26 cellular contexts compared by ENCODE assay signal in genomic region chr2:193793914-193794313, GRCh38.
DNase-seq lines count a peak whose midpoint lies in the region; TF ChIP-seq lines count a peak whose summit lies in the region.
"Had no signal": no experiment of that assay in that cellular context is flagged by ENCODE, and none has a peak within 500 bp of the region (broad histone marks: within the 10 kb centered on the region; RNA-seq: fewer than 3 reads in every experiment).

No MANE protein-coding gene starts in this region.

- H3K4me1 Mint-ChIP-seq in osteocyte (ENCODE audit: unreplicated experiment) = peaks cover 38% of the 10 kb centered on the region
- H3K4me1 Mint-ChIP-seq: naive B cell had no signal

- H3K36me3 Mint-ChIP-seq in osteocyte (ENCODE audit: unreplicated experiment) = peaks cover 2% of the 10 kb centered on the region
- H3K36me3 Mint-ChIP-seq: activated naive CD4-positive, alpha-beta T cell treated with anti-CD3 and anti-CD28 coated beads, Interleukin-2, amount 50 U/mL, for 72 hours; CD8-positive, alpha-beta T cell; naive B cell had no signal

- peaks cover 4% of the 10 kb centered on the region for H3K9me3 Mint-ChIP-seq in osteocyte (ENCODE audit: unreplicated experiment)
- H3K9me3 Mint-ChIP-seq: CD8-positive, alpha-beta T cell; dendritic cell treated with granulocyte-macrophage colony-stimulating factor and Interleukin-4, amounts not matched to agents 40 ng/mL and 50 ng/mL, for 4 days; naive B cell had no signal

- no peak for TF ChIP-seq CTCF in cardiac fibroblast (IDR thresholded peaks at IDR 0.05; ENCODE audit: low read depth, low read length)
- no peak for TF ChIP-seq CTCF in osteocyte (IDR thresholded peaks at IDR 0.05)

- no peak overlapping the region for H3K4me3 Mint-ChIP-seq in osteocyte (ENCODE audit: unreplicated experiment)
- H3K4me3 Mint-ChIP-seq: CD8-positive, alpha-beta T cell; dendritic cell treated with granulocyte-macrophage colony-stimulating factor and Interleukin-4, amounts not matched to agents 40 ng/mL and 50 ng/mL, for 4 days; naive B cell had no signal

- no peak overlapping the region for H3K4me3 ChIP-seq in cardiac fibroblast (replicated peaks in 1 of 2; ENCODE audit: low read depth in 2 of 2, low read length in 2 of 2)
- H3K4me3 ChIP-seq: body of pancreas, gastroesophageal sphincter, GM12878 had no signal

- no peaks in the 10 kb centered on the region for H3K27me3 Mint-ChIP-seq in osteocyte (ENCODE audit: unreplicated experiment)
- H3K27me3 Mint-ChIP-seq: dendritic cell treated with granulocyte-macrophage colony-stimulating factor and Interleukin-4, amounts not matched to agents 40 ng/mL and 50 ng/mL, for 4 days; naive B cell had no signal

- DNase-seq in ELR (ENCODE audit: low read depth) = peak; percentile 75
- DNase-seq in RKO (ENCODE audit: low spot score) = peak; percentile 1
- DNase-seq in cardiac fibroblast (ENCODE audit: low read depth in 2 of 2) = peak; percentile 15 to 85
- no peak for DNase-seq in osteocyte (ENCODE audit: extremely low spot score, unreplicated experiment)
- no peak for DNase-seq in NCI-H2227 (lab: John Stamatoyannopoulos, UW; ENCODE audit: unreplicated experiment)
- DNase-seq in NCI-H1048 (lab: John Stamatoyannopoulos, UW) = no peak
- DNase-seq in NCI-H1417 treated with DMSO at 0.1 percent for 48 hours (lab: John Stamatoyannopoulos, UW) = no peak
- no peak for DNase-seq in NCI-H1092 (lab: John Stamatoyannopoulos, UW)
- DNase-seq: activated CD4-positive, CD25-positive, alpha-beta regulatory T cell treated with anti-CD3 and anti-CD28 coated beads, Interleukin-2, amount 50 U/mL, for 72 hours; activated T-cell treated with anti-CD3 and anti-CD28 coated beads, Interleukin-2, amount 50 U/mL, for 48 hours; body of pancreas; CD8-positive, alpha-beta T cell; DMS153; GF-D8; GOT3; left colon; mesendoderm; naive B cell; NCI-H1092 treated with DMSO at 0.1 percent for 48 hours; NCI-H2029 treated with DMSO at 0.1 percent for 48 hours; NCI-H446 treated with DMSO at 0.1 percent for 48 hours; right cardiac atrium had no signal

- peak overlapping the region; percentile 71 for H3K27ac Mint-ChIP-seq in osteocyte (ENCODE audit: unreplicated experiment)
- H3K27ac Mint-ChIP-seq: activated naive CD4-positive, alpha-beta T cell treated with anti-CD3 and anti-CD28 coated beads, Interleukin-2, amount 50 U/mL, for 72 hours; CD8-positive, alpha-beta T cell; dendritic cell treated with granulocyte-macrophage colony-stimulating factor and Interleukin-4, amounts not matched to agents 40 ng/mL and 50 ng/mL, for 4 days; naive B cell had no signal

Comparison
In these comparisons a context has a peak if more than half of its experiments do, and no peak if none do; other contexts are left out.
1. DNase-seq: peak in ELR (single experiment), RKO (single experiment) and cardiac fibroblast (2 of 2); none in osteocyte (single experiment), NCI-H2227 (single experiment), NCI-H1048 (single experiment), NCI-H1417 treated with DMSO at 0.1 percent for 48 hours (single experiment) and NCI-H1092 (single experiment).